ENCODE assay signal across 1 cellular context in genomic region chr15:44798815-44799214, GRCh38.
TF ChIP-seq lines count a peak whose summit lies in the region.

No MANE protein-coding gene starts in this region.

TF ChIP-seq in WTC11, 78 proteins besides CTCF, POLR2A, EP300 and RAD21 (continued from another document):
- TF ChIP-seq ZNF512 (CRISPR knock-in tag; IDR thresholded peaks at IDR 0.05; ENCODE audit: borderline replicate concordance) (no peak), ZNF263 (CRISPR knock-in tag; IDR thresholded peaks at IDR 0.05; ENCODE audit: low read depth) (no peak), E2F5 (CRISPR knock-in tag; IDR thresholded peaks at IDR 0.05) (no peak), USF2 (CRISPR knock-in tag; IDR thresholded peaks at IDR 0.05) (no peak), NR3C1 (CRISPR knock-in tag; conservative IDR thresholded peaks at IDR 0.05; ENCODE audit: low read depth) (no peak), NFYB (CRISPR knock-in tag; conservative IDR thresholded peaks at IDR 0.05; ENCODE audit: low read depth) (no peak), ZNF281 (CRISPR knock-in tag; IDR thresholded peaks at IDR 0.05) (no peak), JAZF1 (CRISPR knock-in tag; IDR thresholded peaks at IDR 0.05) (no peak)
